9 cellular contexts compared by ENCODE assay signal in the genomic region with DNA sequence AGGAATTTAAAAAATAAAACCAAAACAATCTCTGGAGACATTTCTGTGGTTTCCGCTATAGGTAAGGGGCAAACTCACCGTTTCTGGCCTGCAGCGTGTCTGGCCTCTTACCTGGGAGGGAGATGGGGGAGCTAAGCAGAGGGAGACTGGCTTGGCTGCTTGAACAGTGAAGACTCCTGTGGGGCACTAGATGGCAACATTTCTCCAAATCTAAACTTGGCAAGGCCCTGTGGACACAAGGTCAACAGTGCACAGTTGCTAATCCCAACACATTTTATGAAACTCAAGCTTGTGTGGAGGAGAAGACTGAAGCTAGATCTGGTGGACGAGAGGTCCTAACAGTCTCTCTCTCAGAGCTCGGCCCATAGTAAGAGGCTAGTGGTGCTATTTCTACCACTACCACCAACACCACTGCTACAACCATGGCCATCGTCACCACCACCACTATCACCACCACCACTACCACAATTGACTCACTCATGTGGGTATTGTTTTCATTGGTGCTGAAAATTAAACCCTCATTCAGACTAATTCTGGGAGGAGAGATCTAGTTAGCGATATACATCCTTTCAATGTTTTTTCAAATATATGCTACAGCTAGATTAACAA. TPM values are rescaled to one million over a fixed set of nuclear protein-coding genes. Genes with fewer than 3 reads are reported as not detected.
DNase-seq lines count a peak whose midpoint lies in the region; ATAC-seq, FAIRE-seq and TF ChIP-seq lines count a peak whose summit lies in the region.
"Had no signal": no experiment of that assay in that cellular context is flagged by ENCODE, and none has a peak within 500 bp of the region (broad histone marks: within the 10 kb centered on the region; RNA-seq: fewer than 3 reads in every experiment).

No MANE protein-coding gene starts in this region.

- CTCF ChIA-PET in PC-9 (lab: Charles Lee): interaction anchor here (0.7 kb wide), 2 partner anchors 170 to 219 kb away, joined by 3 to 10 read pairs; no protein-coding TSS in a partner anchor

- no peak overlapping the region for H2AFZ ChIP-seq in PC-9

- POLR2A ChIA-PET in PC-9 (lab: Charles Lee; ENCODE audit: unreplicated experiment): interaction anchor here (0.6 kb wide), 1 partner anchor 66 kb away, joined by 21 read pairs; no protein-coding TSS in a partner anchor

- no peaks in the 10 kb centered on the region for H3K27me3 ChIP-seq in PC-9 (ENCODE audit: insufficient read depth, low read depth)
- H3K27me3 ChIP-seq in prostate gland (replicated peaks; ENCODE audit: insufficient read depth): no peaks in the 10 kb centered on the region

- no peaks in the 10 kb centered on the region for H3K79me2 ChIP-seq in PC-9 (ENCODE audit: low read depth)

- no peaks in the 10 kb centered on the region for H3K9me2 ChIP-seq in PC-9 (ENCODE audit: insufficient read depth)

- H3K9me3 ChIP-seq in PC-9 (ENCODE audit: insufficient read depth, low read depth): no peaks in the 10 kb centered on the region
- H3K9me3 ChIP-seq in prostate gland: no peaks in the 10 kb centered on the region

- no peaks in the 10 kb centered on the region for H4K20me1 ChIP-seq in PC-9 (ENCODE audit: insufficient read depth)

- intact Hi-C loops in PC-9 (cut with micrococcal nuclease; ENCODE audit: unreplicated experiment) (loop anchor here (2.0 kb wide), 1 partner anchor 218 kb away; no protein-coding TSS in a partner anchor), prostate gland (cut with DNase I) (loop anchor here (5.0 to 10.0 kb wide), 3 partner anchors 73 to 170 kb away; no protein-coding TSS in a partner anchor)

- DNase-seq in AML-193 (lab: John Stamatoyannopoulos, UW) (peak; percentile 5 to 32), HTR-8/SVneo (ENCODE audit: insufficient read length, low spot score) (peak; percentile 30), PC-9 (peak in 1 of 2 experiments; percentile 11), foreskin fibroblast (peak; percentile 61 to 79), prostate gland (ENCODE audit: low spot score) (peak; percentile 27), NK-92 (lab: John Stamatoyannopoulos, UW; ENCODE audit: unreplicated experiment) (no peak)
- no peak for DNase-seq in activated CD4-positive, alpha-beta T cell treated with anti-CD3 and anti-CD28 coated beads for 4 hours

- H3K4me1 ChIP-seq in PC-9 (replicated peaks; ENCODE audit: insufficient read depth): no peaks in the 10 kb centered on the region
- H3K4me1 ChIP-seq in prostate gland (replicated peaks): no peaks in the 10 kb centered on the region

- no peak for TF ChIP-seq POLR2A in prostate gland (IDR thresholded peaks at IDR 0.05)

- WGBS in prostate gland: 92% methylated on average over 7 of the region's 7 CpGs

- H3K4me3 ChIP-seq in PC-9 (no peak overlapping the region), foreskin fibroblast (ENCODE audit: low read depth in 1 of 2, low read length in 2 of 2) (no peak overlapping the region), prostate gland (no peak overlapping the region)

- H3K36me3 ChIP-seq in PC-9 (ENCODE audit: low read depth): no peaks in the 10 kb centered on the region
- no peaks in the 10 kb centered on the region for H3K36me3 ChIP-seq in prostate gland

- H3K4me2 ChIP-seq in PC-9: no peak overlapping the region

- TF ChIP-seq CTCF in PC-9 (conservative IDR thresholded peaks at IDR 0.05) (peak; percentile 53), foreskin fibroblast (IDR thresholded peaks at IDR 0.05; ENCODE audit: low read depth, low read length) (peak; percentile 30), prostate gland (IDR thresholded peaks at IDR 0.05) (peak in 3 of 4 experiments; percentile 23 to 50 (median 33))

- H3K27ac ChIP-seq in PC-9: no peak overlapping the region
- no peak overlapping the region for H3K27ac ChIP-seq in prostate gland

- ATAC-seq in GM21360 (IDR thresholded peaks at IDR 0.05; ENCODE audit: unreplicated experiment): no peak

- H3F3A ChIP-seq in PC-9 (ENCODE audit: insufficient read depth, low read depth): no peaks in the 10 kb centered on the region

- FAIRE-seq in HTR-8/SVneo (lab: Jason Lieb, UNC): no peak
- FAIRE-seq: astrocyte had no signal

- BruUV-seq in PC-9 (replicated peaks; lab: Mats Ljungman, UMichigan): no TSS peak

RNA-seq across cellular contexts. Expression of a gene that starts 28.4 kb away (rescaled TPM):
- total RNA-seq in PC-9 (2021) (8.7 and 12.1 TPM in 2 replicates), prostate gland (1 to 10 TPM; 2.2 to 3.9 TPM)

RNA-seq across cellular contexts. Expression of a gene that starts 58.3 kb away (rescaled TPM):
- total RNA-seq in PC-9 (2021): 10.8 and 14.6 TPM in 2 replicates
- total RNA-seq in prostate gland: 10 to 100 TPM; 12.6 to 28.1 TPM

Comparison
In these comparisons a context has a peak if more than half of its experiments do, and no peak if none do; other contexts are left out.
1. DNase-seq: peak in AML-193 (2 of 2), HTR-8/SVneo (single experiment), foreskin fibroblast (2 of 2) and prostate gland (single experiment); none in NK-92 (single experiment) and activated CD4-positive, alpha-beta T cell treated with anti-CD3 and anti-CD28 coated beads for 4 hours (0 of 2).
2. Peak in every context shown above with its lines, with median percentiles within 50 percentile points of each other: CTCF ChIP-seq.